In the genomic region with DNA sequence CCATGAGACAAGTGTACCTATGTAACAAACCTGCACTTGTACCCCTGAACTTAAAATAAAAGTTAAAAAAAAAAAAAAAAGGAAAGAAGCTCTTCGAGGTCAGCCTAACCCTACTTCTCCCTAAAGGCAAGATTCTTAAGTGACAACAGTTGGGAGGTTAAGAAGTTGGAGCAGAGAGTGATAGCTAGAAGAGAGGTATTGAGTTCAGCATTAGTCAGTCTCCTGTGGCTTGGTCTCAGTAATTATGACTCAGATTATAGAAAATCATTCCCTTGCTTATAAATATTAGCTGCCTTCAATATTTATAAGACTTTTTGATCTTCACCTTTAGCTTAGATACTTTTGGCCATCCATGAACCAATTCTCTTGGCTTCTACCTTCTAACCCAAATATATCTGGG, we compare ENCODE assay signal across 30 cellular contexts.
"Had no signal": no experiment of that assay in that cellular context is flagged by ENCODE, and none has a peak within 500 bp of the region (broad histone marks: within the 10 kb centered on the region; RNA-seq: fewer than 3 reads in every experiment).

No MANE protein-coding gene starts in this region.

- H3K9me3 ChIP-seq: esophagus muscularis mucosa, gastrocnemius medialis, mucosa of descending colon, neutrophil, right lobe of liver, upper lobe of right lung had no signal

- H3K27me3 ChIP-seq: esophagus muscularis mucosa, gastrocnemius medialis, neutrophil, ovary, right lobe of liver, upper lobe of right lung had no signal

- H3K4me3 ChIP-seq: esophagus muscularis mucosa, gastrocnemius medialis, left ventricle myocardium inferior, lung, mucosa of descending colon, ovary, right lobe of liver, skin epidermis, upper lobe of right lung had no signal

- ATAC-seq: activated naive CD8-positive, alpha-beta T cell treated with anti-CD3 and anti-CD28 coated beads, Interleukin-2, amount 50 U/mL, for 24 hours; activated T-helper 17 cell treated with anti-CD3 and anti-CD28 coated beads, Interleukin-2, amount 50 U/mL, for 72 hours; gastrocnemius medialis; mucosa of descending colon; right lobe of liver; stimulated activated memory B cell treated with anti-CD40 and anti-IgM and Interleukin-4, amounts not matched to agents 10 μg/mL and 1 μg/mL and 100 μg/mL, for 72 hours; stimulated activated naive CD8-positive, alpha-beta T cell treated with anti-CD3 and anti-CD28 coated beads, Interleukin-15, amount 100 ng/mL, for 72 hours; upper lobe of right lung had no signal

- DNase-seq: activated CD4-positive, alpha-beta memory T cell treated with anti-CD3 and anti-CD28 coated beads, Interleukin-2, amount 10 ng/mL, durations not matched to agents 7 days and 5 days; activated CD4-positive, alpha-beta T cell treated with anti-CD3 and anti-CD28 coated beads, Interleukin-2, amount 10 ng/mL, durations not matched to agents 7 days and 5 days; activated CD4-positive, CD25-positive, alpha-beta regulatory T cell treated with anti-CD3 and anti-CD28 coated beads, Interleukin-2, amount 50 U/mL, for 72 hours; activated CD8-positive, alpha-beta memory T cell treated with anti-CD3 and anti-CD28 coated beads, Interleukin-2, amount 50 U/mL, for 48 hours; activated gamma-delta T cell treated with Interleukin-2 at 50 U/mL for 16 hours; activated naive CD4-positive, alpha-beta T cell treated with anti-CD3 and anti-CD28 coated beads, Interleukin-2, amount 50 U/mL, for 16 hours; activated naive CD8-positive, alpha-beta T cell treated with anti-CD3 and anti-CD28 coated beads, Interleukin-2, amount 50 U/mL, for 24 hours; activated T-cell treated with anti-CD3 and anti-CD28 coated beads, Interleukin-2, amount 50 U/mL, for 24 hours; amygdala; central memory CD4-positive, alpha-beta T cell; gastrocnemius medialis; glutamatergic neuron; left ventricle myocardium inferior; mucosa of descending colon; nephron progenitor cell; ovary; right lobe of liver; stimulated activated CD4-positive, alpha-beta T cell treated with anti-CD3 and anti-CD28 coated beads, Interleukin-12 subunit alpha, Interleukin-12 subunit beta, amount 100 ng/mL, for 4 hours; stimulated activated CD4-positive, alpha-beta T cell treated with anti-CD3 and anti-CD28 coated beads, Interleukin-4, amount 100 ng/mL, for 1 hour; stimulated activated naive CD8-positive, alpha-beta T cell treated with anti-CD3 and anti-CD28 coated beads, Interleukin-15, amount 100 ng/mL, for 72 hours; substantia nigra; T-helper 2 cell; upper lobe of right lung had no signal

- FAIRE-seq: islet of Langerhans had no signal

- H3K36me3 ChIP-seq: esophagus muscularis mucosa, gastrocnemius medialis, left ventricle myocardium inferior, neutrophil, ovary, right lobe of liver, upper lobe of right lung had no signal

- H3K4me1 ChIP-seq: esophagus muscularis mucosa, gastrocnemius medialis, left ventricle myocardium inferior, right lobe of liver, upper lobe of right lung had no signal

- H3K27ac ChIP-seq: esophagus muscularis mucosa, gastrocnemius medialis, left ventricle myocardium inferior, neutrophil, ovary, right lobe of liver, skin epidermis, upper lobe of right lung had no signal
